ENCODE assay signal across 9 cellular contexts in the genomic region with DNA sequence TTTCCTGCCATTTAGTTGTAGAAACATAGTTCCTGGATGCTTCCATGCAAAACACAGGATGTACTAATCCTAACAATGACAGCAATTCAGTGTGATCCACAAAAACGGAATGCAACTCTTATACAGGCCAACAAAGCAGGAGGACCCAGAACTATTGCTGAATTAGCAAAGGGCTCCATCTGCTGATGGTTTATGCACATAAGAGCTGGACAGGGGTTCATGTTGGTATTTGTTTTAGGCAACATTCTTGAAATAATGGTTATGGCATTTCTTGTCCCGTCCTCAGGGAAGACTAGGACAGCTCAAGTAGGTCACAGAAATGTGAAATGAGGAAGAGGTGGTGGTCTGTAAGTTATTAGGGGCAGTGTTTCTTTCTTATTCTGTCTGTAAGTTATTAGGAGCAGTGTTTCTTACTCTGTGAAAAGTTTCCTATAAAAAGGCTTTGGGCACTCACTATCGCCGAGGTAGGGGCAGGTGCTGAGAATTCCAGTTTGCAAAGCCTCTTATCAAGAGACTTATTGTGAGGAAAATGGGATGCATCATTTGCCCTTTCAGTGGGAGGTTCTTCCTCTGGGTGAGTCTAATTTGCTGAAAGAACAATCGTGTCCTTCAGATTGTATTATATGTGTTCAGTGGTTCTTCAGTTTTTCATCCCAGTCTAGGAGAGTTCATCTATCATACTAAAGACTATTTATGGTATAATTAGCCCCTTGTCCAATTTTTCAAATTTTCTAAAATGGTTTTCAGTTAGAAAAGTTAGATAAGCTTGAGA.
DNase-seq lines count a peak whose midpoint lies in the region; TF ChIP-seq lines count a peak whose summit lies in the region.
"Had no signal": no experiment of that assay in that cellular context is flagged by ENCODE, and none has a peak within 500 bp of the region (broad histone marks: within the 10 kb centered on the region; RNA-seq: fewer than 3 reads in every experiment).

No MANE protein-coding gene starts in this region.

- H3K9me3 Mint-ChIP-seq in T-helper 1 cell treated with Interleukin-12 subunit alpha and Interleukin-12 subunit beta and Interleukin-4 antibody, amounts not matched to agents 30 μg/mL and 1 μg/mL, for 36 hours: no peaks in the 10 kb centered on the region

- peaks cover 12% of the 10 kb centered on the region for H3K27me3 Mint-ChIP-seq in T-helper 1 cell treated with Interleukin-12 subunit alpha and Interleukin-12 subunit beta and Interleukin-4 antibody, amounts not matched to agents 30 μg/mL and 1 μg/mL, for 36 hours (ENCODE audit: low read depth)

- H3K36me3 Mint-ChIP-seq in T-helper 1 cell treated with Interleukin-12 subunit alpha and Interleukin-12 subunit beta and Interleukin-4 antibody, amounts not matched to agents 30 μg/mL and 1 μg/mL, for 36 hours (ENCODE audit: low read depth): no peaks in the 10 kb centered on the region

- TF ChIP-seq CTCF in fibroblast of pulmonary artery (IDR thresholded peaks at IDR 0.05; ENCODE audit: low read length, missing control alignments): peak; percentile 39

- peaks cover 5% of the 10 kb centered on the region for H3K4me1 Mint-ChIP-seq in T-helper 1 cell treated with Interleukin-12 subunit alpha and Interleukin-12 subunit beta and Interleukin-4 antibody, amounts not matched to agents 30 μg/mL and 1 μg/mL, for 36 hours (ENCODE audit: low read depth)

- peak; percentile 49 to 85 (median 53) for DNase-seq in NCI-H1417 (lab: John Stamatoyannopoulos, UW)
- DNase-seq in NCI-H1417 treated with DMSO at 0.1 percent for 48 hours (lab: John Stamatoyannopoulos, UW): no peak
- peak; percentile 43 for DNase-seq in H4 (ENCODE audit: low spot score)
- peak; percentile 65 for DNase-seq in NAMALWA (ENCODE audit: low spot score)
- peak; percentile 49 for DNase-seq in fibroblast of pulmonary artery (ENCODE audit: low read depth)
- peak; percentile 82 for DNase-seq in pons (ENCODE audit: low spot score)
- DNase-seq in stimulated activated CD4-positive, alpha-beta T cell treated with anti-CD3 and anti-CD28 coated beads, Interleukin-4, amount 100 ng/mL, for 1 hour: no peak

- no peak overlapping the region for H3K27ac Mint-ChIP-seq in T-helper 1 cell treated with Interleukin-12 subunit alpha and Interleukin-12 subunit beta and Interleukin-4 antibody, amounts not matched to agents 30 μg/mL and 1 μg/mL, for 36 hours

- H3K4me3 Mint-ChIP-seq in T-helper 1 cell treated with Interleukin-12 subunit alpha and Interleukin-12 subunit beta and Interleukin-4 antibody, amounts not matched to agents 30 μg/mL and 1 μg/mL, for 36 hours: peak overlapping the region; percentile 37

- H3K4me3 ChIP-seq in fibroblast of pulmonary artery (replicated peaks; ENCODE audit: low read depth, low read length): no peak overlapping the region
- H3K4me3 ChIP-seq: BLaER1 treated with 17β-estradiol and CSF1 and Interleukin-3, amounts not matched to agents 10 nM and 100 nM had no signal

Comparison
In these comparisons a context has a peak if more than half of its experiments do, and no peak if none do; other contexts are left out.
1. DNase-seq: peak in NCI-H1417 (3 of 3), H4 (single experiment), NAMALWA (single experiment), fibroblast of pulmonary artery (single experiment) and pons (single experiment); none in NCI-H1417 treated with DMSO at 0.1 percent for 48 hours (single experiment) and stimulated activated CD4-positive, alpha-beta T cell treated with anti-CD3 and anti-CD28 coated beads, Interleukin-4, amount 100 ng/mL, for 1 hour (single experiment).